ENCODE assay signal across 19 cellular contexts in the genomic region with DNA sequence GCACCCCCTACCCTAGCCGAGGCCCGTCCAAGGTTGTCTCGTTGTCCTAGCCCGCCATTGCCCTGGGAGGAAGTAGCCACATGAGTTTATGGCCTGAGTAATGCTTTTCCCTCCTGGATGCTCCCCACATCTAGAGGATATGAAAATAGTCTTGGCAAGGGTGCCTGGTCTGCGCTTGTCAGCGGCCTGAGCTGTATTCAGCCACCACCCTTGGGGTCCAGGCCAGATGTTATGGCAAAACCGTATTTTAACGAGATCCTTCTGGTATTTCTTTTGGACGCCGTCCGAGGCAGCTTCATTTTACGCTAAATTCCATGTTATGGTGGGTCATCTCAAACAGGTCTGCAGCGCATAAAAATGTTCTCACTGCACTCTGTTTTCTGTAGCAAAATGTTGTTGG.
DNase-seq lines count a peak whose midpoint lies in the region; ATAC-seq and TF ChIP-seq lines count a peak whose summit lies in the region.
"Had no signal": no experiment of that assay in that cellular context is flagged by ENCODE, and none has a peak within 500 bp of the region (broad histone marks: within the 10 kb centered on the region; RNA-seq: fewer than 3 reads in every experiment).

No MANE protein-coding gene starts in this region.

- H3K4me3 ChIP-seq in AG10803 (ENCODE audit: low read length) (no peak overlapping the region), cardiac fibroblast (replicated peaks in 1 of 2; ENCODE audit: low read depth in 2 of 2, low read length in 2 of 2) (no peak overlapping the region), esophagus squamous epithelium (no peak overlapping the region)
- H3K4me3 ChIP-seq: left ventricle myocardium inferior, testis had no signal

- no peaks in the 10 kb centered on the region for H3K27me3 ChIP-seq in esophagus squamous epithelium
- H3K27me3 ChIP-seq: testis had no signal

- TF ChIP-seq CTCF in AG10803 (conservative IDR thresholded peaks at IDR 0.05; ENCODE audit: low read length) (no peak), cardiac fibroblast (IDR thresholded peaks at IDR 0.05; ENCODE audit: low read depth, low read length) (no peak), esophagus squamous epithelium (IDR thresholded peaks at IDR 0.05) (no peak)

- no peaks in the 10 kb centered on the region for H3K9me3 ChIP-seq in esophagus squamous epithelium
- H3K9me3 ChIP-seq: left ventricle myocardium inferior, testis had no signal

- WGBS in esophagus squamous epithelium, 2 donors = 77 to 85% methylated on average over 11 to 12 of the region's 13 CpGs

- DNase-seq in AG10803 (ENCODE audit: low read depth) (peak; percentile 59), GM04504 (ENCODE audit: low read depth) (peak; percentile 52), cardiac fibroblast (ENCODE audit: low read depth in 2 of 2) (peak; percentile 1 to 29), mesenteric fat pad (ENCODE audit: low spot score) (peak; percentile 72), cortex of kidney (lab: John Stamatoyannopoulos, UW) (no peak), esophagus squamous epithelium (lab: John Stamatoyannopoulos, UW) (no peak)
- DNase-seq: activated CD4-positive, alpha-beta T cell treated with anti-CD3 and anti-CD28 coated beads, Interleukin-2, amount 10 ng/mL, durations not matched to agents 24 days and 14 days; activated naive CD4-positive, alpha-beta T cell; activated T-cell treated with anti-CD3 and anti-CD28 coated beads for 4 hours; GOT3; head of caudate nucleus; Kasumi-1; left ventricle myocardium inferior; NCI-H2107; NCI-H510A; retina; testis had no signal

- H3K36me3 ChIP-seq in esophagus squamous epithelium = no peaks in the 10 kb centered on the region
- H3K36me3 ChIP-seq: left ventricle myocardium inferior had no signal

- TF ChIP-seq POLR2A in esophagus squamous epithelium (IDR thresholded peaks at IDR 0.05) = no peak

- ATAC-seq in esophagus mucosa = no peak

- intact Hi-C loops in esophagus squamous epithelium (cut with DNase I) = no loop called here

- peaks cover 0 to 13% (median 0%) of the 10 kb centered on the region in 3 donors for H3K4me1 ChIP-seq in esophagus squamous epithelium
- H3K4me1 ChIP-seq: left ventricle myocardium inferior, testis had no signal

- no peak overlapping the region for H3K27ac ChIP-seq in esophagus squamous epithelium
- H3K27ac ChIP-seq: left ventricle myocardium inferior, RWPE1, testis had no signal

Comparison
In these comparisons a context has a peak if more than half of its experiments do, and no peak if none do; other contexts are left out.
1. DNase-seq: peak in AG10803 (single experiment), GM04504 (single experiment), cardiac fibroblast (2 of 2) and mesenteric fat pad (single experiment); none in cortex of kidney (single experiment) and esophagus squamous epithelium (single experiment).